In the genomic region with DNA sequence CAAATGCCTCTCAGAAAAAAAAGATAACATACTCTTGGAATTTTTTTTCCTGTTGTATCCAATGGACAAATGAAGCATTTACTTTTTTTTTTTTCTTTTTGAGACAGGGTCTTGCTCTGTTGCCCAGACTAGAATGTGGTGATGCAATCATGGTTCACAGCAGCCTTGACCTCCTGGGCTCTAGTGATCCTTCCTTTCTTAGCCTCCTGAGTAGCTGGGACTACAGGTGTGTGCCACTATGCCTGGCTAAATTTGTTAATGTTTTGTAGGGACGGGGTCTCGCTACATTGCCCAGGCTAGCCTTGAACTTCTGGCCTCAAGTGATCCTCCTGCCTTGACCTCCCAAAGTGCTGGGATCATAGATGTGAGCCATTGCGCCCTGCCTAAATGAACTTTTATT, we compare ENCODE assay signal across 24 cellular contexts.
"Had no signal": no experiment of that assay in that cellular context is flagged by ENCODE, and none has a peak within 500 bp of the region (broad histone marks: within the 10 kb centered on the region; RNA-seq: fewer than 3 reads in every experiment).

No MANE protein-coding gene starts in this region.

- H3K27me3 Mint-ChIP-seq: memory B cell; naive thymus-derived CD4-positive, alpha-beta T cell; natural killer cell treated with Interleukin-12 subunit alpha and Interleukin-12 subunit beta and Interleukin-15 and Interleukin-18, amount 100 ng/mL, for 72 hours; stimulated activated naive B cell treated with anti-CD40 and anti-IgM and Interleukin-4, amounts not matched to agents 10 μg/mL and 1 μg/mL and 100 μg/mL, for 72 hours had no signal

- H3K4me3 Mint-ChIP-seq: memory B cell; naive thymus-derived CD4-positive, alpha-beta T cell; natural killer cell treated with Interleukin-12 subunit alpha and Interleukin-12 subunit beta and Interleukin-15 and Interleukin-18, amount 100 ng/mL, for 72 hours; stimulated activated naive B cell treated with anti-CD40 and anti-IgM and Interleukin-4, amounts not matched to agents 10 μg/mL and 1 μg/mL and 100 μg/mL, for 72 hours had no signal

- H3K4me3 ChIP-seq: left ventricle myocardium inferior, mucosa of descending colon, ovary, right atrium auricular region, skin epidermis, stomach, testis, thyroid gland, transverse colon, upper lobe of left lung, vagina had no signal

- H3K27ac Mint-ChIP-seq: memory B cell; naive thymus-derived CD4-positive, alpha-beta T cell; natural killer cell treated with Interleukin-12 subunit alpha and Interleukin-12 subunit beta and Interleukin-15 and Interleukin-18, amount 100 ng/mL, for 72 hours; progenitor cell of endocrine pancreas; stimulated activated naive B cell treated with anti-CD40 and anti-IgM and Interleukin-4, amounts not matched to agents 10 μg/mL and 1 μg/mL and 100 μg/mL, for 72 hours had no signal

- ATAC-seq: naive thymus-derived CD4-positive, alpha-beta T cell; natural killer cell treated with Interleukin-12 subunit alpha and Interleukin-12 subunit beta and Interleukin-15 and Interleukin-18, amount 100 ng/mL, for 72 hours; sciatic nerve; stimulated activated naive B cell treated with anti-CD40 and anti-IgM and Interleukin-4, amounts not matched to agents 10 μg/mL and 1 μg/mL and 100 μg/mL, for 72 hours; stimulated activated naive CD8-positive, alpha-beta T cell treated with anti-CD3 and anti-CD28 coated beads, Interleukin-15, Interleukin-2, amounts not matched to agents 100 U/mL and 50 U/mL, for 24 hours had no signal

- H3K4me1 Mint-ChIP-seq: memory B cell; naive thymus-derived CD4-positive, alpha-beta T cell; stimulated activated naive B cell treated with anti-CD40 and anti-IgM and Interleukin-4, amounts not matched to agents 10 μg/mL and 1 μg/mL and 100 μg/mL, for 72 hours had no signal

- H3K9me3 ChIP-seq: mucosa of descending colon, ovary, right atrium auricular region, stomach, testis, thyroid gland, transverse colon, upper lobe of left lung, vagina had no signal

- H3K36me3 ChIP-seq: ovary, thyroid gland, transverse colon had no signal

- H3K4me1 ChIP-seq: left ventricle myocardium inferior, right atrium auricular region, testis, transverse colon, vagina had no signal

- H3K27me3 ChIP-seq: ovary, right atrium auricular region, stomach, testis, thyroid gland, transverse colon, upper lobe of left lung, vagina had no signal

- H3K9me3 Mint-ChIP-seq: natural killer cell treated with Interleukin-12 subunit alpha and Interleukin-12 subunit beta and Interleukin-15 and Interleukin-18, amount 100 ng/mL, for 72 hours had no signal

- H3K36me3 Mint-ChIP-seq: natural killer cell treated with Interleukin-12 subunit alpha and Interleukin-12 subunit beta and Interleukin-15 and Interleukin-18, amount 100 ng/mL, for 72 hours had no signal

- H3K27ac ChIP-seq: left ventricle myocardium inferior, ovary, right atrium auricular region, skin epidermis, stomach, testis, thyroid gland, transverse colon, upper lobe of left lung, vagina had no signal

- DNase-seq: islet precursor cell; left ventricle myocardium inferior; midbrain; mucosa of descending colon; naive thymus-derived CD4-positive, alpha-beta T cell; ovary; stimulated activated CD4-positive, alpha-beta T cell treated with anti-CD3 and anti-CD28 coated beads, Interleukin-12 subunit alpha, Interleukin-12 subunit beta, amount 100 ng/mL, for 4 hours; stimulated activated CD4-positive, alpha-beta T cell treated with anti-CD3 and anti-CD28 coated beads, Interleukin-15, amount 100 ng/mL, for 24 hours; stimulated activated CD4-positive, alpha-beta T cell treated with anti-CD3 and anti-CD28 coated beads, Interleukin-2, amount 100 ng/mL, for 24 hours; stimulated activated CD4-positive, alpha-beta T cell treated with anti-CD3 and anti-CD28 coated beads, Interleukin-4, amount 100 ng/mL, for 1 hour; stimulated activated naive B cell treated with anti-CD40 and anti-IgM and Interleukin-4, amounts not matched to agents 10 μg/mL and 1 μg/mL and 100 μg/mL, for 72 hours; stimulated activated naive CD8-positive, alpha-beta T cell treated with anti-CD3 and anti-CD28 coated beads, Interleukin-15, Interleukin-2, amounts not matched to agents 100 U/mL and 50 U/mL, for 24 hours; stomach; testis; thyroid gland; transverse colon; upper lobe of left lung had no signal
